ENCODE assay signal across 10 cellular contexts in genomic region chrX:37888010-37888409, GRCh38.
"Had no signal": no experiment of that assay in that cellular context is flagged by ENCODE, and none has a peak within 500 bp of the region (broad histone marks: within the 10 kb centered on the region; RNA-seq: fewer than 3 reads in every experiment).

No MANE protein-coding gene starts in this region.

- H3K4me1 ChIP-seq: HAP-1 had no signal

- H3K9me3 ChIP-seq: HAP-1 had no signal

- DNase-seq: GM23248, GOT3, H7, HFFc6, IMR-90, KG1 had no signal

- H3K36me3 ChIP-seq: HAP-1 had no signal

- H3K9ac ChIP-seq: GM23248 had no signal

- H2AFZ ChIP-seq: GM23248 had no signal

- FAIRE-seq: K562 had no signal

- ATAC-seq: HCT116, K562 had no signal

- H3K27ac ChIP-seq: GM23248, HL-60 had no signal

- H3K4me3 ChIP-seq: GM23248, HAP-1, K562 had no signal
